9 cellular contexts compared by ENCODE assay signal in the genomic region with DNA sequence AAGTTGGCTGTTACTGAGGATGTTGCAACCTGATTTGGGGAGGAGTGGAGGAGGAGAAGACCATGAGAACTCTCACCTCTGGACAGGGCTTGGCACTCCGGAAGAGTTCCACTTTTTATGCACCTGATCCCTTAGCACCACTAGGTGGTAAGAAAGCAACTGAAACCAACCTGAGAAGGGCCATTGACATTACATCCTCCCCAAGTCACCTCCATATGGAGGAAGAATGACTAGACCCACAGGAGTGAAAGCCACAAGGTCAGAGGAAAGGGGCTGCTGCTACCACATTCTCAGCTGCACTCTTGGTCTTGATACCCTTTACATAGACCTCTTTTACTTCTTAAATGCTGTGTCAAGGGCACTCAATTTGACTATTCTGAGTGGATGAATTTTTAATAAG.
"Had no signal": no experiment of that assay in that cellular context is flagged by ENCODE, and none has a peak within 500 bp of the region (broad histone marks: within the 10 kb centered on the region; RNA-seq: fewer than 3 reads in every experiment).

No MANE protein-coding gene starts in this region.

- H3K4me1 Mint-ChIP-seq: IgD-negative memory B cell had no signal

- H3K4me3 ChIP-seq: GM23248, HAP-1 had no signal

- H3K9me3 Mint-ChIP-seq: HFFc6 had no signal

- ATAC-seq: HCT116, HepG2 had no signal

- DNase-seq: GM23248, GOT3, H7, HFFc6 had no signal

- H3K36me3 ChIP-seq: HAP-1 had no signal

- H3K9ac ChIP-seq: GM23248 had no signal

- H2AFZ ChIP-seq: GM23248 had no signal

- H3K4me1 ChIP-seq: HAP-1 had no signal

- H3K9me3 ChIP-seq: HAP-1 had no signal

- H3K27ac ChIP-seq: GM23248, HL-60 had no signal

- H3K27ac Mint-ChIP-seq: HFFc6, IgD-negative memory B cell had no signal

- H3K4me3 Mint-ChIP-seq: HFFc6 had no signal
